33 cellular contexts compared by ENCODE assay signal in genomic region chr4:87989765-87990164, GRCh38. TPM values are rescaled to one million over a fixed set of nuclear protein-coding genes. Genes with fewer than 3 reads are reported as not detected.
"Had no signal": no experiment of that assay in that cellular context is flagged by ENCODE, and none has a peak within 500 bp of the region (broad histone marks: within the 10 kb centered on the region; RNA-seq: fewer than 3 reads in every experiment).

No MANE protein-coding gene starts in this region.

- H3K27ac ChIP-seq: heart right ventricle, hepatocyte, left lung, lower lobe of right lung, pancreas, right atrium auricular region, skin epidermis, stomach, testis, thyroid gland, transverse colon, upper lobe of right lung had no signal

- H3K27ac Mint-ChIP-seq: immature natural killer cell; mesothelial cell of epicardium; naive B cell; natural killer cell; nephron progenitor cell; stimulated activated naive B cell treated with anti-CD40 and anti-IgM and Interleukin-4, amounts not matched to agents 10 μg/mL and 1 μg/mL and 100 μg/mL, for 72 hours had no signal

- H3K36me3 ChIP-seq: heart right ventricle, left lung, lower lobe of right lung, pancreas, right atrium auricular region, stomach, thyroid gland, transverse colon, upper lobe of right lung had no signal

- H3K4me1 ChIP-seq: heart right ventricle, left lung, lower lobe of right lung, right atrium auricular region, stomach, testis, thyroid gland, transverse colon, upper lobe of right lung had no signal

- FAIRE-seq: islet of Langerhans, kidney, pancreas, urothelium cell line had no signal

- H3K4me3 ChIP-seq: heart right ventricle, hepatocyte, left lung, lower lobe of right lung, pancreas, right atrium auricular region, skin epidermis, stomach, testis, thyroid gland, transverse colon, upper lobe of right lung had no signal

- H3K4me1 Mint-ChIP-seq: immature natural killer cell, natural killer cell, nephron progenitor cell had no signal

- H3K27me3 ChIP-seq: hepatocyte, left lung, pancreas, right atrium auricular region, stomach, testis, thyroid gland, transverse colon, upper lobe of right lung had no signal

- H3K9me3 ChIP-seq: heart right ventricle, left lung, lower lobe of right lung, pancreas, right atrium auricular region, stomach, testis, thyroid gland, transverse colon, upper lobe of right lung had no signal

- H3K4me3 Mint-ChIP-seq: immature natural killer cell; mesothelial cell of epicardium; naive B cell; natural killer cell; nephron progenitor cell; stimulated activated naive B cell treated with anti-CD40 and anti-IgM and Interleukin-4, amounts not matched to agents 10 μg/mL and 1 μg/mL and 100 μg/mL, for 72 hours had no signal

- H2AFZ ChIP-seq: hepatocyte had no signal

- H3K9me3 Mint-ChIP-seq: immature natural killer cell; mesothelial cell of epicardium; naive B cell; natural killer cell; stimulated activated naive B cell treated with anti-CD40 and anti-IgM and Interleukin-4, amounts not matched to agents 10 μg/mL and 1 μg/mL and 100 μg/mL, for 72 hours had no signal

- H3K79me2 ChIP-seq: hepatocyte had no signal

- ATAC-seq: heart right ventricle; left colon; left lung; lower lobe of right lung; natural killer cell; pancreas; sciatic nerve; stimulated activated naive B cell treated with anti-CD40 and anti-IgM and Interleukin-4, amounts not matched to agents 10 μg/mL and 1 μg/mL and 100 μg/mL, for 72 hours; stimulated activated naive CD8-positive, alpha-beta T cell treated with anti-CD3 and anti-CD28 coated beads, Interleukin-15, Interleukin-2, amounts not matched to agents 100 U/mL and 50 U/mL, for 24 hours; upper lobe of right lung had no signal

- H3K4me2 ChIP-seq: hepatocyte had no signal

- H3K36me3 Mint-ChIP-seq: immature natural killer cell; mesothelial cell of epicardium; naive B cell; natural killer cell; stimulated activated naive B cell treated with anti-CD40 and anti-IgM and Interleukin-4, amounts not matched to agents 10 μg/mL and 1 μg/mL and 100 μg/mL, for 72 hours had no signal

- DNase-seq: heart right ventricle; immature natural killer cell; kidney; left colon; lower lobe of right lung; mammary epithelial cell; mesendoderm; naive B cell; natural killer cell; nephron progenitor cell; nucleus accumbens; pancreas; posterior cingulate gyrus; stimulated activated CD4-positive, alpha-beta T cell treated with anti-CD3 and anti-CD28 coated beads, Interleukin-12 subunit alpha, Interleukin-12 subunit beta, amount 100 ng/mL, for 4 hours; stimulated activated CD4-positive, alpha-beta T cell treated with anti-CD3 and anti-CD28 coated beads, Interleukin-15, amount 100 ng/mL, for 24 hours; stimulated activated CD4-positive, alpha-beta T cell treated with anti-CD3 and anti-CD28 coated beads, Interleukin-2, amount 100 ng/mL, for 24 hours; stimulated activated CD4-positive, alpha-beta T cell treated with anti-CD3 and anti-CD28 coated beads, Interleukin-4, amount 100 ng/mL, for 1 hour; stimulated activated naive B cell treated with anti-CD40 and anti-IgM and Interleukin-4, amounts not matched to agents 10 μg/mL and 1 μg/mL and 100 μg/mL, for 72 hours; stimulated activated naive CD8-positive, alpha-beta T cell treated with anti-CD3 and anti-CD28 coated beads, Interleukin-15, Interleukin-2, amounts not matched to agents 100 U/mL and 50 U/mL, for 24 hours; stomach; testis; thyroid gland; transverse colon; upper lobe of right lung had no signal

RNA-seq across cellular contexts. Expression of gene SPP1, which starts 14.3 kb away (rescaled TPM):
- total RNA-seq: natural killer cell, pulmonary artery endothelial cell had no signal
- polyA plus RNA-seq: immature natural killer cell had no signal
